Comparison of ENCODE assay signal across 15 cellular contexts in the genomic region with DNA sequence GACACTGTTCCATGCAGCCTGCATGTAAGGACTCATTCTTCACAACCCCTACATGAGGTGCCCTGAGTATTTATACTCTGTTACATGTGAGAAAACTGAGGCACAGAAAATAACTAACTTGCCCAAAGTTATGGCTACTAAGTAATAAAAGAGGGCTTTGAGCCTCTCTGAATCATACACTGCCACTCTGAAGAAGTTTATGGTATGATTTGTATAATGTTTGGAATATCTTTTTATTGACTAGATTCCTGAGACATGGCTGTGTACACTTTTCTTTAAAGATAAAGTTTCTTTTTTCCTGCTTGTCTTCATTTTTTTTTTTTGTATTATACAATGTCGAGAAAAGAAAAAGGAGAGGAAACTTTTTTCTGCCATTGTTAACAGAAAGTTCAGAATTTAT.
DNase-seq lines count a peak whose midpoint lies in the region; TF ChIP-seq lines count a peak whose summit lies in the region.
"Had no signal": no experiment of that assay in that cellular context is flagged by ENCODE, and none has a peak within 500 bp of the region (broad histone marks: within the 10 kb centered on the region; RNA-seq: fewer than 3 reads in every experiment).

No MANE protein-coding gene starts in this region.

- H4K20me1 ChIP-seq in neural cell (ENCODE audit: insufficient read depth) (no peaks in the 10 kb centered on the region), smooth muscle cell (ENCODE audit: low read depth) (no peaks in the 10 kb centered on the region)

- H3K27ac Mint-ChIP-seq in mesothelial cell of epicardium = peak overlapping the region; percentile 27
- H3K27ac Mint-ChIP-seq: CD4-positive, alpha-beta memory T cell; GM23338; H9 had no signal

- H3K4me1 ChIP-seq in smooth muscle cell (ENCODE audit: low read depth) = peaks cover 19% of the 10 kb centered on the region

- H3K36me3 Mint-ChIP-seq in mesothelial cell of epicardium = no peaks in the 10 kb centered on the region
- H3K36me3 Mint-ChIP-seq: CD4-positive, alpha-beta memory T cell had no signal

- peaks cover 44% of the 10 kb centered on the region for H3K4me1 Mint-ChIP-seq in mesothelial cell of epicardium
- H3K4me1 Mint-ChIP-seq: CD4-positive, alpha-beta memory T cell had no signal

- TF ChIP-seq RAD21 in neural cell (conservative IDR thresholded peaks at IDR 0.05) = no peak

- H3K9me3 Mint-ChIP-seq in mesothelial cell of epicardium = no peaks in the 10 kb centered on the region
- H3K9me3 Mint-ChIP-seq: GM23338, H9 had no signal

- DNase-seq in mesothelial cell of epicardium (ENCODE audit: low spot score in 2 of 2, unreplicated experiment in 2 of 2) = no peak
- no peak for DNase-seq in smooth muscle cell (lab: John Stamatoyannopoulos, UW; ENCODE audit: unreplicated experiment)
- no peak for DNase-seq in NCI-H1092 (lab: John Stamatoyannopoulos, UW)
- DNase-seq in RKO (ENCODE audit: low spot score) = no peak
- DNase-seq in lower leg skin (ENCODE audit: low spot score in 2 of 2) = no peak
- DNase-seq: C1 segment of cervical spinal cord; Calu3; CD4-positive, alpha-beta memory T cell; COR-L47; DMS53; DMS79 treated with DMSO at 0.1 percent for 48 hours; GF-D8; H9 had no signal

- H3K9me2 ChIP-seq in neural cell (ENCODE audit: insufficient read depth, low read length) = no peaks in the 10 kb centered on the region

- H3K27ac ChIP-seq in neural cell (ENCODE audit: low read length) (no peak overlapping the region), smooth muscle cell (ENCODE audit: low read depth) (peak overlapping the region; percentile 56)

- H3K27me3 ChIP-seq in neural cell (ENCODE audit: insufficient read depth, low read depth, low read length) = no peaks in the 10 kb centered on the region
- no peaks in the 10 kb centered on the region for H3K27me3 ChIP-seq in smooth muscle cell (ENCODE audit: low read depth)

- H3K36me3 ChIP-seq in neural cell (ENCODE audit: insufficient read depth, low read length) (no peaks in the 10 kb centered on the region), smooth muscle cell (ENCODE audit: low read depth) (no peaks in the 10 kb centered on the region)

- no peak overlapping the region for H3K4me3 ChIP-seq in neural cell (ENCODE audit: low read length)
- H3K4me3 ChIP-seq in smooth muscle cell = no peak overlapping the region
- H3K4me3 ChIP-seq in lower leg skin (ENCODE audit: low read depth, poor library complexity, severe bottlenecking) = no peak overlapping the region
- H3K4me3 ChIP-seq: GM23338 had no signal

- H3K9me3 ChIP-seq in neural cell (ENCODE audit: low read length) (no peaks in the 10 kb centered on the region), smooth muscle cell (replicated peaks; ENCODE audit: low read depth) (no peaks in the 10 kb centered on the region)

- H2AFZ ChIP-seq in neural cell (ENCODE audit: low read depth, low read length) (no peak overlapping the region), smooth muscle cell (ENCODE audit: low read depth) (peak overlapping the region; percentile 47)
- H2AFZ ChIP-seq: GM23338 had no signal

- H3K9ac ChIP-seq in neural cell (ENCODE audit: low read length) = no peak overlapping the region
- no peak overlapping the region for H3K9ac ChIP-seq in smooth muscle cell (ENCODE audit: low read depth)

- H3K4me2 ChIP-seq in neural cell (ENCODE audit: low read length) (no peak overlapping the region), smooth muscle cell (peak overlapping the region; percentile 47)
- H3K4me2 ChIP-seq: GM23338 had no signal

- WGBS in smooth muscle cell (ENCODE audit: low lambda C conversion rate) = 40% methylated on average over 1 of the region's 1 CpG
- WGBS in lower leg skin, 2 donors = 78 to 80% methylated on average over 1 of the region's 1 CpG

- H3K27me3 Mint-ChIP-seq in mesothelial cell of epicardium (ENCODE audit: low read depth) = no peaks in the 10 kb centered on the region
- H3K27me3 Mint-ChIP-seq: CD4-positive, alpha-beta memory T cell had no signal

- no peak for TF ChIP-seq POLR2A in lower leg skin (IDR thresholded peaks at IDR 0.05)

- TF ChIP-seq CTCF in mesothelial cell of epicardium (IDR thresholded peaks at IDR 0.05; ENCODE audit: unreplicated experiment) (no peak), neural cell (IDR thresholded peaks at IDR 0.05; ENCODE audit: poor library complexity, severe bottlenecking) (no peak), smooth muscle cell (IDR thresholded peaks at IDR 0.05; ENCODE audit: borderline replicate concordance, insufficient read depth, poor library complexity, severe bottlenecking) (no peak), lower leg skin (IDR thresholded peaks at IDR 0.05) (no peak)

- intact Hi-C loops in lower leg skin (cut with DNase I; ENCODE audit: low total_unique reads) = no loop called here

- peak; percentile 5 for TF ChIP-seq EP300 in neural cell (conservative IDR thresholded peaks at IDR 0.05; ENCODE audit: poor library complexity, severe bottlenecking)

- no peaks in the 10 kb centered on the region for H3K79me2 ChIP-seq in neural cell (replicated peaks; ENCODE audit: insufficient read depth, low read length)
- H3K79me2 ChIP-seq in smooth muscle cell (ENCODE audit: low read depth) = no peaks in the 10 kb centered on the region

- H3K4me3 Mint-ChIP-seq in mesothelial cell of epicardium = no peak overlapping the region
- H3K4me3 Mint-ChIP-seq: CD4-positive, alpha-beta memory T cell; GM23338; H9 had no signal

- H3F3A ChIP-seq in neural cell (ENCODE audit: insufficient read depth, low read length, poor library complexity, severe bottlenecking) (no peaks in the 10 kb centered on the region), smooth muscle cell (ENCODE audit: low read depth) (peaks cover 13% of the 10 kb centered on the region)

TF ChIP-seq in neural cell, 6 proteins besides CTCF, POLR2A, EP300 and RAD21:
- no peak for TF ChIP-seq SMC3 (conservative IDR thresholded peaks at IDR 0.05; ENCODE audit: poor library complexity)
- no peak for TF ChIP-seq EZH2 (IDR thresholded peaks at IDR 0.05; ENCODE audit: borderline replicate concordance, insufficient read depth, low read length, poor library complexity, severe bottlenecking)
- TF ChIP-seq TAF1 (IDR thresholded peaks at IDR 0.05; ENCODE audit: low read depth) = no peak
- no peak for TF ChIP-seq POLR2AphosphoS5 (IDR thresholded peaks at IDR 0.05)
- no peak for TF ChIP-seq MXI1 (conservative IDR thresholded peaks at IDR 0.05; ENCODE audit: poor library complexity, severe bottlenecking)
- TF ChIP-seq, protein P1, sequence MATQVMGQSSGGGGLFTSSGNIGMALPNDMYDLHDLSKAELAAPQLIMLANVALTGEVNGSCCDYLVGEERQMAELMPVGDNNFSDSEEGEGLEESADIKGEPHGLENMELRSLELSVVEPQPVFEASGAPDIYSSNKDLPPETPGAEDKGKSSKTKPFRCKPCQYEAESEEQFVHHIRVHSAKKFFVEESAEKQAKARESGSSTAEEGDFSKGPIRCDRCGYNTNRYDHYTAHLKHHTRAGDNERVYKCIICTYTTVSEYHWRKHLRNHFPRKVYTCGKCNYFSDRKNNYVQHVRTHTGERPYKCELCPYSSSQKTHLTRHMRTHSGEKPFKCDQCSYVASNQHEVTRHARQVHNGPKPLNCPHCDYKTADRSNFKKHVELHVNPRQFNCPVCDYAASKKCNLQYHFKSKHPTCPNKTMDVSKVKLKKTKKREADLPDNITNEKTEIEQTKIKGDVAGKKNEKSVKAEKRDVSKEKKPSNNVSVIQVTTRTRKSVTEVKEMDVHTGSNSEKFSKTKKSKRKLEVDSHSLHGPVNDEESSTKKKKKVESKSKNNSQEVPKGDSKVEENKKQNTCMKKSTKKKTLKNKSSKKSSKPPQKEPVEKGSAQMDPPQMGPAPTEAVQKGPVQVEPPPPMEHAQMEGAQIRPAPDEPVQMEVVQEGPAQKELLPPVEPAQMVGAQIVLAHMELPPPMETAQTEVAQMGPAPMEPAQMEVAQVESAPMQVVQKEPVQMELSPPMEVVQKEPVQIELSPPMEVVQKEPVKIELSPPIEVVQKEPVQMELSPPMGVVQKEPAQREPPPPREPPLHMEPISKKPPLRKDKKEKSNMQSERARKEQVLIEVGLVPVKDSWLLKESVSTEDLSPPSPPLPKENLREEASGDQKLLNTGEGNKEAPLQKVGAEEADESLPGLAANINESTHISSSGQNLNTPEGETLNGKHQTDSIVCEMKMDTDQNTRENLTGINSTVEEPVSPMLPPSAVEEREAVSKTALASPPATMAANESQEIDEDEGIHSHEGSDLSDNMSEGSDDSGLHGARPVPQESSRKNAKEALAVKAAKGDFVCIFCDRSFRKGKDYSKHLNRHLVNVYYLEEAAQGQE (IDR thresholded peaks at IDR 0.05; ENCODE audit: borderline replicate concordance) = no peak
